8 cellular contexts compared by ENCODE assay signal in the genomic region with DNA sequence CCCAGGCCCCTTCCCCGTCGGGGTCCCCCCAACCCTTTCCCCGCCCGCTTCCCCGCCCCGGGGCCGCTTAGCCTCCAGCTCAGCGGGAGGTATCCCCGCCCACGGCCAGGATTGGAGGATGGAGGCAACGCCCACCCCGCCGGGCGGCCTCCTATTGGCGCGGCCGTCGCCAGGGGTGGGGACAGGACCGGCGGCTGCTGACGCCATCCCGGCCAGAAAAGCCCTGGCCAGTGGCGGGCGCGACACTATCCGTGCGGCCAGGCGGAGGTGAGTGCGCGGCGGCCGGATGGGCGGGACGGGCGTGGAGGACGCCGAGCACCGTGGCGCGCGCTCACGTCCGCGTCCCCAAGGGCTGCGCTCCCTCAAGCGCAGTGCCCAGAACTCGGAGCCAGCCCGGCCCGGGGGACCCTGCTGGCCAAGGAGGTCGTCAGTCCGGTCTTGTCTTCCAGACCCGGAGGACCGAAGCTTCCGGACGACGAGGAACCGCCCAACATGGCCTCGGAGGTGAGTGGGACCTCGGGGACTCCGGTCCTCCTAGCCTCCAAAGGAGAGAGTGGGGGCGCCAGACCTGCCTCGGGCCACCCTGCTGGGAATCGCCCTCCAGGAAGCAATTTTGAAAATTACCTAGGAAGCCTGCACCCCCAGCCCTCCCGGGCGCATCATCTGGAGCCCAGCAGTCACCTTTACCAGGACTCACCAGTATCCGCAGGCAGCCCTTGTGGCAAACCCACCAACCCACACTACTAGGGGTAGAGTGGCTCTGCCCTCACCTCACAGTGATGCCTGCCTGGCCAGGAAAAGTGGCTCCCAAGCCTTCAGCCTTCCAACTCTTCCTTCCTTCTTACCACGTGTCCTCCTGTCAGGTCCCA. TPM values are rescaled to one million over a fixed set of nuclear protein-coding genes. Genes with fewer than 3 reads are reported as not detected.
DNase-seq lines count a peak whose midpoint lies in the region; ATAC-seq and TF ChIP-seq lines count a peak whose summit lies in the region.

TSS of gene ASL (plus strand) at position 230 of the 869 bp plus-strand sequence. CDS start at position 493, 263 bp downstream.

- H3K9me3 ChIP-seq in parathyroid adenoma (ENCODE audit: control insufficient read depth, low read length) (no peaks in the 10 kb centered on the region), tibial nerve (no peaks in the 10 kb centered on the region)

- no peaks in the 10 kb centered on the region for H3K27me3 Mint-ChIP-seq in activated naive CD8-positive, alpha-beta T cell treated with anti-CD3 and anti-CD28 coated beads, Interleukin-2, amount 50 U/mL, for 24 hours

- H3K27ac Mint-ChIP-seq in activated naive CD8-positive, alpha-beta T cell treated with anti-CD3 and anti-CD28 coated beads, Interleukin-2, amount 50 U/mL, for 24 hours, result peak within 1 kb of the TSS; percentile 59

- peak within 1 kb of the TSS; percentile 86 for H3K4me3 ChIP-seq in GM12864 (ENCODE audit: low read depth, low read length)
- peak within 1 kb of the TSS; percentile 88 for H3K4me3 ChIP-seq in parathyroid adenoma (ENCODE audit: low read depth, low read length)
- H3K4me3 ChIP-seq in tibial nerve, result peak within 1 kb of the TSS; percentile 75 to 98 (median 80)

- H2AFZ ChIP-seq in parathyroid adenoma, result peak within 1 kb of the TSS; percentile 100

- H3K27me3 ChIP-seq in parathyroid adenoma (ENCODE audit: control insufficient read depth, insufficient read depth, low read length), result no peaks in the 10 kb centered on the region
- no peaks in the 10 kb centered on the region for H3K27me3 ChIP-seq in tibial nerve

- H3K36me3 Mint-ChIP-seq in activated naive CD8-positive, alpha-beta T cell treated with anti-CD3 and anti-CD28 coated beads, Interleukin-2, amount 50 U/mL, for 24 hours (ENCODE audit: low read depth), result no peaks in the 10 kb centered on the region

- no peaks in the 10 kb centered on the region for H3K36me3 ChIP-seq in parathyroid adenoma (ENCODE audit: control insufficient read depth, insufficient read depth, low read length)
- H3K36me3 ChIP-seq in tibial nerve, result peaks cover 0 to 24% (median 0%) of the 10 kb centered on the region in 3 donors

- H3K4me3 Mint-ChIP-seq in activated naive CD8-positive, alpha-beta T cell treated with anti-CD3 and anti-CD28 coated beads, Interleukin-2, amount 50 U/mL, for 24 hours, result peak within 1 kb of the TSS; percentile 79

- peaks cover 5% of the 10 kb centered on the region for H3K4me1 ChIP-seq in parathyroid adenoma
- H3K4me1 ChIP-seq in tibial nerve, result peaks cover 0 to 23% (median 8%) of the 10 kb centered on the region in 4 donors

- peak within 1 kb of the TSS; percentile 49 for H3K27ac ChIP-seq in parathyroid adenoma
- H3K27ac ChIP-seq in tibial nerve, result peak within 1 kb of the TSS in 3 of 4 donors; percentile 53 to 87 (median 74)

- H3K79me2 ChIP-seq in parathyroid adenoma, result peaks cover 5% of the 10 kb centered on the region

- TF ChIP-seq EP300 in tibial nerve (IDR thresholded peaks at IDR 0.05), result peak; percentile 69 to 97

- TF ChIP-seq POLR2A in tibial nerve (IDR thresholded peaks at IDR 0.05), result peak; percentile 77 to 95

- H3K4me1 Mint-ChIP-seq in activated naive CD8-positive, alpha-beta T cell treated with anti-CD3 and anti-CD28 coated beads, Interleukin-2, amount 50 U/mL, for 24 hours, result peaks cover 16% of the 10 kb centered on the region

- peak within 1 kb of the TSS; percentile 93 for H3K4me2 ChIP-seq in parathyroid adenoma (ENCODE audit: low read length)

- peak within 1 kb of the TSS; percentile 72 for H3K9ac ChIP-seq in parathyroid adenoma

- peak; percentile 99 for ATAC-seq in HG02623 (IDR thresholded peaks at IDR 0.05; ENCODE audit: unreplicated experiment)
- ATAC-seq in activated naive CD8-positive, alpha-beta T cell treated with anti-CD3 and anti-CD28 coated beads, Interleukin-2, amount 50 U/mL, for 24 hours, result peak; percentile 99
- ATAC-seq in Right ventricle myocardium superior (ENCODE audit: poor library complexity), result peak; percentile 100

- intact Hi-C loops in Right ventricle myocardium superior (cut with DNase I), result no loop called here

- DNase-seq in GM12864 (ENCODE audit: low read depth), result peak; percentile 54
- DNase-seq in NCI-H1105 treated with DMSO at 0.1 percent for 48 hours (lab: John Stamatoyannopoulos, UW), result peak; percentile 87
- peak; percentile 93 for DNase-seq in SW480 (ENCODE audit: low spot score)
- DNase-seq in activated naive CD8-positive, alpha-beta T cell treated with anti-CD3 and anti-CD28 coated beads, Interleukin-2, amount 50 U/mL, for 24 hours, result peak; percentile 92
- DNase-seq in Right ventricle myocardium superior, result peak; percentile 97
- DNase-seq in tibial nerve (ENCODE audit: low spot score in 2 of 2), result peak; percentile 87 to 90

- WGBS in tibial nerve, 2 donors, result 0 to 3% methylated on average over 40 to 48 of the region's 67 CpGs

- H3K9me3 Mint-ChIP-seq in activated naive CD8-positive, alpha-beta T cell treated with anti-CD3 and anti-CD28 coated beads, Interleukin-2, amount 50 U/mL, for 24 hours, result no peaks in the 10 kb centered on the region

- TF ChIP-seq CTCF in GM12864 (IDR thresholded peaks at IDR 0.05; ENCODE audit: low read depth, low read length, missing control alignments) (no peak), parathyroid adenoma (IDR thresholded peaks at IDR 0.05) (no peak), tibial nerve (IDR thresholded peaks at IDR 0.05) (peak in 2 of 5 experiments; percentile 30)

RNA-seq across cellular contexts. Expression of gene ASL, which starts in this region (rescaled TPM):
- total RNA-seq in Right ventricle myocardium superior, result 8.8 TPM
- total RNA-seq in tibial nerve, result 100 to 1,000 TPM in 1 of 4 donors, 10 to 100 TPM in 3; 48.7 to 130 (median 63.3) TPM

Comparison
In these comparisons a context has a peak if more than half of its experiments do, and no peak if none do; other contexts are left out.
1. Peak in every context shown above with its lines: DNase-seq, ATAC-seq, H3K4me3 ChIP-seq and H3K27ac ChIP-seq.